ENCODE assay signal across 13 cellular contexts in genomic region chr12:103915306-103915705, GRCh38.
"Had no signal": no experiment of that assay in that cellular context is flagged by ENCODE, and none has a peak within 500 bp of the region (broad histone marks: within the 10 kb centered on the region; RNA-seq: fewer than 3 reads in every experiment).

No MANE protein-coding gene starts in this region.

- H3K27ac ChIP-seq: esophagus squamous epithelium, gastroesophageal sphincter, ovary had no signal

- H3K9me3 ChIP-seq: ovary had no signal

- H3K27me3 ChIP-seq: esophagus squamous epithelium, gastroesophageal sphincter, ovary had no signal

- ATAC-seq: activated CD4-positive, CD25-positive, alpha-beta regulatory T cell treated with anti-CD3 and anti-CD28 coated beads, Interleukin-2, amount 50 U/mL, for 24 hours; activated naive CD4-positive, alpha-beta T cell treated with anti-CD3 and anti-CD28 coated beads, Interleukin-2, amount 50 U/mL, for 72 hours; gastroesophageal sphincter; left ventricle myocardium superior had no signal

- H3K4me1 ChIP-seq: esophagus squamous epithelium, gastroesophageal sphincter had no signal

- DNase-seq: activated T-cell treated with anti-CD3 and anti-CD28 coated beads, Interleukin-2, amount 50 U/mL, for 1 hour; amygdala; esophagus squamous epithelium; kidney; left ventricle myocardium superior; mesenchymal stem cell; ovary; small intestine; trophoblast cell had no signal

- H3K4me3 ChIP-seq: esophagus squamous epithelium, gastroesophageal sphincter, ovary had no signal

- FAIRE-seq: bronchial epithelial cell, kidney, small intestine had no signal

- H3K36me3 ChIP-seq: esophagus squamous epithelium, gastroesophageal sphincter, ovary had no signal
